ENCODE assay signal across 16 cellular contexts in the genomic region with DNA sequence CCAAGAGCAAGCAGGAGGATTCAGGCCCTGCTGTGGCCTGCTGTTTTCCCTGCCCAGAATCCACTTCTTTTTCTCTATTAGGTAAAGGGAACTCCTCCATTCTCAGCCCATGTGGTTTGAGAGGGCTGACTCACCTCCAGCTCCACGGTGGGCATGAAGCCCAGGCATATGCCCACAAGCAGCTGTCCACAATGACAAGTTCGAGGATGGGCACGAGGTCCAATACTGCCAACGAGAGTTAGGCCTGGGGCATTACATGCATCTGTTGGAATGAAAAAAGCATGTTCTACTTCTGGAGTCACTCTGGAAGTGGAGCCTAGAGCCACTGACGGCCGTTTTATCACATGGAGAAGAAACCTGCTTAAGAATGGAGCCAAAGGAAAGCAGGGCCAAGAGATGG. TPM values are rescaled to one million over a fixed set of nuclear protein-coding genes. Genes with fewer than 3 reads are reported as not detected.
DNase-seq lines count a peak whose midpoint lies in the region; ATAC-seq, FAIRE-seq and TF ChIP-seq lines count a peak whose summit lies in the region.
"Had no signal": no experiment of that assay in that cellular context is flagged by ENCODE, and none has a peak within 500 bp of the region (broad histone marks: within the 10 kb centered on the region; RNA-seq: fewer than 3 reads in every experiment).

No MANE protein-coding gene starts in this region.

- H3K9me3 ChIP-seq in thoracic aorta (no peaks in the 10 kb centered on the region), small intestine (ENCODE audit: control insufficient read depth, low read depth) (no peaks in the 10 kb centered on the region)

- H3K4me3 ChIP-seq in thoracic aorta (no peak overlapping the region), small intestine (ENCODE audit: low read depth in 1 of 2, low read length in 2 of 2) (no peak overlapping the region)
- H3K4me3 ChIP-seq: neural progenitor cell had no signal

- H3K4me1 ChIP-seq in thoracic aorta (ENCODE audit: control insufficient read depth in 1 of 2, low read depth in 2 of 2) (peaks cover 47 to 68% of the 10 kb centered on the region in 2 donors), small intestine (ENCODE audit: control insufficient read depth in 2 of 2, insufficient read depth in 1 of 2, low read depth in 1 of 2, low read length in 1 of 2) (no peaks in the 10 kb centered on the region)

- peak; percentile 61 for ATAC-seq in thoracic aorta (ENCODE audit: insufficient number of reproducible peaks, low FRiP score, low read depth)

- H3K36me3 ChIP-seq in thoracic aorta (no peaks in the 10 kb centered on the region), small intestine (ENCODE audit: control insufficient read depth in 2 of 2, insufficient read depth in 2 of 2, low read length in 2 of 2) (no peaks in the 10 kb centered on the region)
- H3K36me3 ChIP-seq: neural progenitor cell had no signal

- FAIRE-seq in small intestine (lab: Jason Lieb, UNC): no peak
- FAIRE-seq: GM18507 had no signal

- TF ChIP-seq CTCF in thoracic aorta (IDR thresholded peaks at IDR 0.05): no peak

- H3K27ac ChIP-seq in thoracic aorta (peak overlapping the region; percentile 88), small intestine (ENCODE audit: low read depth in 1 of 2, low read length in 1 of 2) (no peak overlapping the region)
- H3K27ac ChIP-seq: neural progenitor cell had no signal

- H3K27me3 ChIP-seq in thoracic aorta (replicated peaks; ENCODE audit: insufficient read depth): no peaks in the 10 kb centered on the region
- no peaks in the 10 kb centered on the region for H3K27me3 ChIP-seq in small intestine (ENCODE audit: control insufficient read depth in 2 of 2, insufficient read depth in 2 of 2, low read length in 2 of 2)
- H3K27me3 ChIP-seq: neural progenitor cell had no signal

- WGBS in small intestine, 3 donors: 23 to 59% (median 46%) methylated on average over 6 of the region's 6 CpGs

- peak; percentile 36 for DNase-seq in HCEC 1CT
- peak; percentile 71 for DNase-seq in T1000 (lab: John Stamatoyannopoulos, UW)
- peak; percentile 93 for DNase-seq in glomerular visceral epithelial cell (ENCODE audit: extremely low spot score)
- DNase-seq in thoracic aorta (ENCODE audit: low spot score): no peak
- no peak for DNase-seq in GM19238 (ENCODE audit: insufficient read length, low spot score)
- no peak for DNase-seq in NCI-H510A (lab: John Stamatoyannopoulos, UW)
- no peak for DNase-seq in GOT3 (lab: John Stamatoyannopoulos, UW)
- DNase-seq in small intestine: no peak
- DNase-seq: activated CD4-positive, alpha-beta T cell treated with anti-CD3 and anti-CD28 coated beads, Interleukin-2, amount 10 ng/mL, durations not matched to agents 7 days and 5 days; activated naive CD4-positive, alpha-beta T cell treated with anti-CD3 and anti-CD28 coated beads, Interleukin-2, amount 10 ng/mL, durations not matched to agents 7 days and 5 days; effector CD4-positive, alpha-beta T cell; NCI-H2171; SIG-M5 had no signal

RNA-seq across cellular contexts. Expression of a gene that starts 20.1 kb away (rescaled TPM):
- total RNA-seq in thoracic aorta: 10 to 100 TPM; 26.2 to 34.3 TPM
- polyA plus RNA-seq in small intestine: 1 to 10 TPM in 2 of 3 donors, not detected in 1; 1.4 to 5.5 TPM

RNA-seq across cellular contexts. Expression of a gene that starts 39.6 kb away (rescaled TPM):
- total RNA-seq in thoracic aorta: not detected
- polyA plus RNA-seq in small intestine: not detected
- total RNA-seq: activated CD4-positive, alpha-beta T cell treated with anti-CD3 and anti-CD28 coated beads, Interleukin-2, amount 10 ng/mL, durations not matched to agents 7 days and 5 days; Calu3 had no signal

Comparison
In these comparisons a context has a peak if more than half of its experiments do, and no peak if none do; other contexts are left out.
1. DNase-seq: peak in HCEC 1CT (single experiment), T1000 (single experiment) and glomerular visceral epithelial cell (single experiment); none in thoracic aorta (single experiment), GM19238 (single experiment), NCI-H510A (single experiment), GOT3 (single experiment) and small intestine (single experiment).
2. H3K27ac ChIP-seq: peak in thoracic aorta (2 of 2); none in small intestine (0 of 2).